Comparison of ENCODE assay signal across 1 cellular context in genomic region chr20:3106658-3107463, GRCh38.
TF ChIP-seq lines count a peak whose summit lies in the region.

No MANE protein-coding gene starts in this region.

TF ChIP-seq in HepG2, 621 proteins besides CTCF, POLR2A, EP300 and RAD21 (continued from another document and continues in another):
- no peak for TF ChIP-seq IKZF5 (CRISPR knock-in tag; IDR thresholded peaks at IDR 0.05)
- TF ChIP-seq JUNB (CRISPR knock-in tag; IDR thresholded peaks at IDR 0.05; ENCODE audit: borderline replicate concordance) = no peak
- TF ChIP-seq ZMYM4 (CRISPR knock-in tag; IDR thresholded peaks at IDR 0.05) = peak; percentile 87
- no peak for TF ChIP-seq ZNF354B (CRISPR knock-in tag; IDR thresholded peaks at IDR 0.05)
- peak; percentile 75; the same call in 1 of the 2 replicates for TF ChIP-seq ZNF740 (CRISPR knock-in tag; IDR thresholded peaks at IDR 0.05)
- TF ChIP-seq SIN3A (IDR thresholded peaks at IDR 0.05; ENCODE audit: borderline replicate concordance, low read depth, low read length) = no peak; the same call in 1 of the 2 replicates
- TF ChIP-seq ZBTB10 (CRISPR knock-in tag; IDR thresholded peaks at IDR 0.05; ENCODE audit: borderline replicate concordance) = peak; percentile 21; the same call in 1 of the 2 replicates
- no peak; the same call in 1 of the 2 replicates for TF ChIP-seq ZNF33B (CRISPR knock-in tag; IDR thresholded peaks at IDR 0.05)
- TF ChIP-seq ZNF704 (CRISPR knock-in tag; IDR thresholded peaks at IDR 0.05; ENCODE audit: borderline replicate concordance) = no peak
- no peak for TF ChIP-seq PCBP2 (optimal IDR thresholded peaks at IDR 0.05; ENCODE audit: low read depth, low read length, poor library complexity, severe bottlenecking)
- TF ChIP-seq ZBTB7B (CRISPR knock-in tag; IDR thresholded peaks at IDR 0.05) = peak; percentile 99
- no peak for TF ChIP-seq MAFG (CRISPR knock-in tag; IDR thresholded peaks at IDR 0.05)
- peak; percentile 62; the same call in 1 of the 2 replicates for TF ChIP-seq ZFY (CRISPR knock-in tag; IDR thresholded peaks at IDR 0.05)
- TF ChIP-seq ZNF280B (CRISPR knock-in tag; IDR thresholded peaks at IDR 0.05; ENCODE audit: borderline replicate concordance) = peak; percentile 81; the same call in 1 of the 2 replicates
- no peak for TF ChIP-seq ZNF616 (CRISPR knock-in tag; IDR thresholded peaks at IDR 0.05; ENCODE audit: low read depth)
- no peak for TF ChIP-seq SOX6 (IDR thresholded peaks at IDR 0.05)
- peak; percentile 83 for TF ChIP-seq SOX6 (CRISPR knock-in tag; IDR thresholded peaks at IDR 0.05)
- no peak for TF ChIP-seq DR1 (CRISPR knock-in tag; IDR thresholded peaks at IDR 0.05)
- no peak for TF ChIP-seq ZNF792 (CRISPR knock-in tag; IDR thresholded peaks at IDR 0.05)
- no peak for TF ChIP-seq IRF9 (CRISPR knock-in tag; IDR thresholded peaks at IDR 0.05; ENCODE audit: borderline replicate concordance)
- no peak for TF ChIP-seq SRF (IDR thresholded peaks at IDR 0.05; ENCODE audit: low read depth, low read length)
- TF ChIP-seq GMEB1 (CRISPR knock-in tag; IDR thresholded peaks at IDR 0.05; ENCODE audit: borderline replicate concordance) = 0 out of 2 replicates have a peak, but pooled peaks have one; percentile 20
- no peak for TF ChIP-seq POLR2AphosphoS2 (IDR thresholded peaks at IDR 0.05; ENCODE audit: low read depth, low read length)
- no peak for TF ChIP-seq ZNF512 (CRISPR knock-in tag; IDR thresholded peaks at IDR 0.05)
- peak; percentile 28; the same call in 1 of the 2 replicates for TF ChIP-seq LCORL (IDR thresholded peaks at IDR 0.05)
- peak; percentile 99 for TF ChIP-seq LCORL (CRISPR knock-in tag; IDR thresholded peaks at IDR 0.05)
- TF ChIP-seq CBX2 (IDR thresholded peaks at IDR 0.05; ENCODE audit: low read depth, low read length) = no peak
- TF ChIP-seq CBX2 (CRISPR knock-in tag; IDR thresholded peaks at IDR 0.05; ENCODE audit: low read depth) = no peak
- TF ChIP-seq ZNF749 (CRISPR knock-in tag; IDR thresholded peaks at IDR 0.05; ENCODE audit: borderline replicate concordance) = no peak
- no peak for TF ChIP-seq IKZF4 (CRISPR knock-in tag; IDR thresholded peaks at IDR 0.05; ENCODE audit: borderline replicate concordance, low read depth, not compliant biosample characterization)
- TF ChIP-seq ELK4 (CRISPR knock-in tag; IDR thresholded peaks at IDR 0.05; ENCODE audit: borderline replicate concordance) = no peak
- peak; percentile 75 for TF ChIP-seq POGK (CRISPR knock-in tag; conservative IDR thresholded peaks at IDR 0.05)
- no peak for TF ChIP-seq THYN1 (CRISPR knock-in tag; IDR thresholded peaks at IDR 0.05; ENCODE audit: borderline replicate concordance, low read depth)
- TF ChIP-seq BCL6 (CRISPR knock-in tag; IDR thresholded peaks at IDR 0.05) = peak; percentile 80
- TF ChIP-seq ZXDC (CRISPR knock-in tag; IDR thresholded peaks at IDR 0.05) = 0 out of 2 replicates have a peak, but pooled peaks have one; percentile 65
- TF ChIP-seq HIVEP1 (CRISPR knock-in tag; IDR thresholded peaks at IDR 0.05) = peak; percentile 61; the same call in 1 of the 2 replicates
- TF ChIP-seq ZFYVE20 (CRISPR knock-in tag; IDR thresholded peaks at IDR 0.05; ENCODE audit: borderline replicate concordance, low read depth) = no peak
- TF ChIP-seq CSRNP1 (CRISPR knock-in tag; IDR thresholded peaks at IDR 0.05) = no peak
- peak; percentile 23 for TF ChIP-seq XRCC5 (optimal IDR thresholded peaks at IDR 0.05; ENCODE audit: low read length)
- TF ChIP-seq ZNF207 (IDR thresholded peaks at IDR 0.05; ENCODE audit: borderline replicate concordance) = no peak
- no peak for TF ChIP-seq ZNF577 (CRISPR knock-in tag; IDR thresholded peaks at IDR 0.05; ENCODE audit: borderline replicate concordance, low read depth)
- TF ChIP-seq ZNF572 (CRISPR knock-in tag; IDR thresholded peaks at IDR 0.05) = no peak
- peak; percentile 43 for TF ChIP-seq KDM4B (CRISPR knock-in tag; IDR thresholded peaks at IDR 0.05)
